ENCODE assay signal across 9 cellular contexts in genomic region chr19:55353356-55353802, GRCh38. TPM values are rescaled to one million over a fixed set of nuclear protein-coding genes. Genes with fewer than 3 reads are reported as not detected.
DNase-seq lines count a peak whose midpoint lies in the region; ATAC-seq and TF ChIP-seq lines count a peak whose summit lies in the region.
"Had no signal": no experiment of that assay in that cellular context is flagged by ENCODE, and none has a peak within 500 bp of the region (broad histone marks: within the 10 kb centered on the region; RNA-seq: fewer than 3 reads in every experiment).

No MANE protein-coding gene starts in this region.

- H2AK9ac ChIP-seq in IMR-90 (replicated peaks; ENCODE audit: low read depth, low read length, poor library complexity): no peak overlapping the region

- H3K27me3 Mint-ChIP-seq in chondrocyte (ENCODE audit: low read depth): peaks cover 38% of the 10 kb centered on the region
- peaks cover 32 to 40% of the 10 kb centered on the region in 2 donors for H3K27me3 Mint-ChIP-seq in natural killer cell (ENCODE audit: low read depth in 2 of 2)

- dilution Hi-C loops in IMR-90 (cut with HindIII; ENCODE audit: low sequenced_read_pairs, unreplicated experiment): no loop called here

- H3K56ac ChIP-seq in IMR-90 (ENCODE audit: extremely low read depth, insufficient read depth, low read length): no peak overlapping the region

- DNase-seq in AG04450 (ENCODE audit: low read depth, low spot score) (no peak), IMR-90 (no peak), chondrocyte (ENCODE audit: low spot score) (peak; percentile 70), natural killer cell (no peak), NCI-H146 treated with DMSO at 0.1 percent for 48 hours (lab: John Stamatoyannopoulos, UW; ENCODE audit: unreplicated experiment) (no peak), DMS 273 treated with DMSO at 0.1 percent for 48 hours (lab: John Stamatoyannopoulos, UW) (no peak)
- DNase-seq: SIG-M5 had no signal

- no TSS peak for BruUV-seq in IMR-90 (replicated peaks; lab: Mats Ljungman, UMichigan)

- H3K4ac ChIP-seq in IMR-90 (ENCODE audit: low read depth, low read length): no peak overlapping the region

- peak overlapping the region; percentile 93 for H2AFZ ChIP-seq in IMR-90 (replicated peaks; ENCODE audit: low read length, poor library complexity)

- no peak overlapping the region for H3K14ac ChIP-seq in IMR-90 (replicated peaks; ENCODE audit: low read depth, low read length)

- H3K27me3 ChIP-seq in AG04450 (ENCODE audit: control insufficient read depth, insufficient read depth, low read length): peaks cover 28% of the 10 kb centered on the region
- peaks cover 43% of the 10 kb centered on the region for H3K27me3 ChIP-seq in IMR-90 (ENCODE audit: control insufficient read depth, insufficient read depth, low read length)

- no peak for TF ChIP-seq RAD21 in IMR-90 (IDR thresholded peaks at IDR 0.05; ENCODE audit: low read length)

- CTCF ChIA-PET in AG04450 (lab: Charles Lee) (interaction anchor here (1.2 kb wide), 1 partner anchor 61 kb away, joined by 3 read pairs; no protein-coding TSS in a partner anchor), IMR-90 (lab: Yijun Ruan, JAX) (no interaction called here)

- in situ Hi-C loops in IMR-90 (cut with MboI; ENCODE audit: low sequenced_read_pairs): no loop called here

- no peak overlapping the region for H3K18ac ChIP-seq in IMR-90 (ENCODE audit: low read depth, low read length)

- POLR2A ChIA-PET in AG04450 (lab: Yijun Ruan, JAX) (no interaction called here), IMR-90 (lab: Charles Lee; ENCODE audit: unreplicated experiment) (no interaction called here)

- H3K27ac ChIP-seq in AG04450 (ENCODE audit: low read depth, low read length) (no peak overlapping the region), IMR-90 (ENCODE audit: insufficient read depth, low read length) (no peak overlapping the region)

- peaks cover 5% of the 10 kb centered on the region; the same call in 1 of the 2 replicates for H3K4me1 ChIP-seq in IMR-90 (ENCODE audit: control insufficient read depth, insufficient read depth, low read length)

- no peaks in the 10 kb centered on the region for H3K79me1 ChIP-seq in IMR-90 (ENCODE audit: low read depth in 1 of 2, low read length in 2 of 2)

- H3K4me3 Mint-ChIP-seq in chondrocyte (ENCODE audit: unreplicated experiment) (peak overlapping the region; percentile 69), natural killer cell (peak overlapping the region; percentile 86)

- TF ChIP-seq CTCF in AG04450 (IDR thresholded peaks at IDR 0.05; ENCODE audit: low read depth, low read length) (no peak), IMR-90 (conservative IDR thresholded peaks at IDR 0.05; ENCODE audit: low read depth, low read length) (no peak), chondrocyte (IDR thresholded peaks at IDR 0.05) (no peak), natural killer cell (IDR thresholded peaks at IDR 0.05) (no peak)

- H3K9me3 Mint-ChIP-seq in chondrocyte (ENCODE audit: low read depth): no peaks in the 10 kb centered on the region
- H3K9me3 Mint-ChIP-seq in natural killer cell: no peaks in the 10 kb centered on the region

- no peak for TF ChIP-seq POLR2A in IMR-90 (IDR thresholded peaks at IDR 0.05; ENCODE audit: low read depth, low read length)

- no peak overlapping the region for H2AK5ac ChIP-seq in IMR-90 (ENCODE audit: low read depth, low read length)

- peak overlapping the region; percentile 59 for H3K4me3 ChIP-seq in AG04450 (ENCODE audit: low read depth, low read length)
- H3K4me3 ChIP-seq in IMR-90 (ENCODE audit: insufficient read depth, low read depth, low read length): peak overlapping the region; percentile 65

- no peaks in the 10 kb centered on the region for H3K9me1 ChIP-seq in IMR-90 (ENCODE audit: insufficient read depth, low read length)

- 0 out of 2 replicates have a peak overlapping the region, but pooled peaks have one; percentile 7 for H3K9ac ChIP-seq in IMR-90 (ENCODE audit: low read depth, low read length)

- peak overlapping the region; percentile 22 for H3K27ac Mint-ChIP-seq in chondrocyte (ENCODE audit: unreplicated experiment)
- peak overlapping the region in 1 of 2 donors; percentile 77 for H3K27ac Mint-ChIP-seq in natural killer cell

- no peak overlapping the region for H2BK5ac ChIP-seq in IMR-90 (ENCODE audit: low read depth, low read length, poor library complexity, severe bottlenecking)

- no peak overlapping the region for H4K91ac ChIP-seq in IMR-90 (ENCODE audit: insufficient read depth, low read depth, low read length)

- WGBS in IMR-90 (ENCODE audit: extremely low coverage in 2 of 2, insufficient read length in 1 of 2), 2 experiments: 18% methylated on average over 6 of the region's 24 CpGs; no CpG with 5 or more reads in 1 of the 2 experiments

- peaks cover 4% of the 10 kb centered on the region; the same call in 1 of the 2 replicates for H3K9me3 ChIP-seq in AG04450 (ENCODE audit: control insufficient read depth, insufficient read depth, low read length)
- no peaks in the 10 kb centered on the region for H3K9me3 ChIP-seq in IMR-90 (ENCODE audit: control insufficient read depth, insufficient read depth, low read length)

- no peak overlapping the region for H2BK120ac ChIP-seq in IMR-90 (ENCODE audit: low read depth, low read length)

- no peak overlapping the region for H2BK20ac ChIP-seq in IMR-90 (ENCODE audit: low read depth, low read length)

- H3K4me1 Mint-ChIP-seq in chondrocyte (ENCODE audit: low read depth) (peaks cover 14% of the 10 kb centered on the region), natural killer cell (peaks cover 4 to 31% of the 10 kb centered on the region in 2 donors)

- peak overlapping the region; percentile 86 for H3K4me2 ChIP-seq in IMR-90 (ENCODE audit: low read depth, low read length)

- no peak overlapping the region for H4K5ac ChIP-seq in IMR-90 (ENCODE audit: low read depth, low read length)

- no peaks in the 10 kb centered on the region for H3K36me3 Mint-ChIP-seq in chondrocyte (ENCODE audit: low read depth)
- no peaks in the 10 kb centered on the region for H3K36me3 Mint-ChIP-seq in natural killer cell

- peaks cover 7% of the 10 kb centered on the region; the same call in 1 of the 2 replicates for H4K20me1 ChIP-seq in IMR-90 (ENCODE audit: insufficient read depth, low read length)

- no peaks in the 10 kb centered on the region for H3K36me3 ChIP-seq in IMR-90 (ENCODE audit: control insufficient read depth, insufficient read depth, low read length)

- H3K23ac ChIP-seq in IMR-90 (ENCODE audit: low read depth, low read length): peak overlapping the region; percentile 56; the same call in 1 of the 2 replicates

- no peak overlapping the region for H4K8ac ChIP-seq in IMR-90 (ENCODE audit: low read depth in 2 of 2, low read length in 2 of 2)

- peak; percentile 5 for ATAC-seq in IMR-90 (ENCODE audit: low read depth)
- peak in 2 of 3 donors; percentile 2 for ATAC-seq in natural killer cell
- ATAC-seq in HG02759 (IDR thresholded peaks at IDR 0.05; ENCODE audit: unreplicated experiment): no peak
- ATAC-seq in GM18511 (IDR thresholded peaks at IDR 0.05; ENCODE audit: unreplicated experiment): no peak

- H2BK15ac ChIP-seq in IMR-90 (ENCODE audit: low read depth, low read length): no peak overlapping the region

- intact Hi-C loops in IMR-90 (cut with micrococcal nuclease): no loop called here
- intact Hi-C loops in natural killer cell (cut with micrococcal nuclease): no loop called here

TF ChIP-seq in IMR-90, 13 proteins besides CTCF, POLR2A, EP300 and RAD21 (continues in another document):
- TF ChIP-seq BHLHE40 (IDR thresholded peaks at IDR 0.05; ENCODE audit: low read depth, low read length) (no peak), CHD1 (IDR thresholded peaks at IDR 0.05; ENCODE audit: low read depth, low read length) (no peak)

RNA-seq across cellular contexts. Expression of gene COX6B2, which starts 1.1 kb away (rescaled TPM):
- polyA plus RNA-seq in AG04450 (2011; rRNA removed) (0.16 and 0.19 TPM in 2 replicates), IMR-90 (2012; rRNA removed) (0.19 and 0.39 TPM in 2 replicates)
- polyA minus RNA-seq in AG04450 (2011; rRNA and poly(A)+ RNA removed): 0.23 TPM in 1 of 2 replicates, not detected in the other
- total RNA-seq in IMR-90 (2012; rRNA removed) (not detected in 2 replicates), chondrocyte (0.17 to 0.23 TPM in 2 of 3 replicates, not detected in the other), natural killer cell (1 to 10 TPM in 1 of 3 donors, under 1 TPM in 1, not detected in 1; 0.26 to 6.5 TPM)
- 0.15 and 0.25 TPM in 2 replicates for polyA plus RNA-seq in IMR-90 (2012; cell fraction: cytosol; rRNA removed)
- 2.8 and 3.2 TPM in 2 replicates for polyA plus RNA-seq in IMR-90 (2012; cell fraction: nucleus; rRNA removed; ENCODE audit: low replicate concordance)

RNA-seq across cellular contexts. Expression of gene GARIN5B, which starts 9.7 kb away (rescaled TPM):
- not detected in 2 replicates for polyA plus RNA-seq in AG04450 (2011; rRNA removed)
- not detected in 2 replicates for polyA minus RNA-seq in AG04450 (2011; rRNA and poly(A)+ RNA removed)
- total RNA-seq in IMR-90 (2012; rRNA removed): not detected in 2 replicates
- not detected in 2 replicates for polyA plus RNA-seq in IMR-90 (2012; rRNA removed)
- not detected in 2 replicates for polyA plus RNA-seq in IMR-90 (2012; cell fraction: cytosol; rRNA removed)
- 0.39 and 0.47 TPM in 2 replicates for polyA plus RNA-seq in IMR-90 (2012; cell fraction: nucleus; rRNA removed; ENCODE audit: low replicate concordance)
- total RNA-seq in chondrocyte: not detected in 3 replicates
- total RNA-seq in natural killer cell: not detected

RNA-seq across cellular contexts. Expression of gene KMT5C, which starts 13.7 kb away (rescaled TPM):
- polyA plus RNA-seq in AG04450 (2011; rRNA removed): 2.6 and 3.7 TPM in 2 replicates
- 4.4 and 6.5 TPM in 2 replicates for polyA minus RNA-seq in AG04450 (2011; rRNA and poly(A)+ RNA removed)
- 1.8 and 1.9 TPM in 2 replicates for total RNA-seq in IMR-90 (2012; rRNA removed)
- 5.9 and 6.9 TPM in 2 replicates for polyA plus RNA-seq in IMR-90 (2012; rRNA removed)
- 5.3 and 5.4 TPM in 2 replicates for polyA plus RNA-seq in IMR-90 (2012; cell fraction: cytosol; rRNA removed)
- 48.9 and 79.4 TPM in 2 replicates for polyA plus RNA-seq in IMR-90 (2012; cell fraction: nucleus; rRNA removed; ENCODE audit: low replicate concordance)
- total RNA-seq in chondrocyte: 9.5 to 14.6 TPM (median 9.7 TPM) in 3 replicates
- 100 to 1,000 TPM in 1 of 3 donors, 10 to 100 TPM in 2; 44.5 to 147 (median 46.8) TPM for total RNA-seq in natural killer cell

RNA-seq across cellular contexts. Expression of gene IL11, which starts 16.9 kb away (rescaled TPM):
- polyA plus RNA-seq in AG04450 (2011; rRNA removed) (14.8 and 19.9 TPM in 2 replicates), IMR-90 (2012; rRNA removed) (33.6 and 38.9 TPM in 2 replicates)
- 9.2 and 10.4 TPM in 2 replicates for polyA minus RNA-seq in AG04450 (2011; rRNA and poly(A)+ RNA removed)
- total RNA-seq in IMR-90 (2012; rRNA removed) (14.3 and 15.6 TPM in 2 replicates), chondrocyte (2.8 to 3.7 TPM (median 3.1 TPM) in 3 replicates), natural killer cell (under 1 TPM; 0.14 to 0.35 (median 0.27) TPM)
- polyA plus RNA-seq in IMR-90 (2012; cell fraction: cytosol; rRNA removed): 23.0 and 39.2 TPM in 2 replicates
- 135 and 146 TPM in 2 replicates for polyA plus RNA-seq in IMR-90 (2012; cell fraction: nucleus; rRNA removed; ENCODE audit: low replicate concordance)

RNA-seq across cellular contexts. Expression of gene TMEM190, which starts 23.2 kb away (rescaled TPM):
- 0.32 and 0.50 TPM in 2 replicates for polyA plus RNA-seq in AG04450 (2011; rRNA removed)
- not detected in 2 replicates for polyA minus RNA-seq in AG04450 (2011; rRNA and poly(A)+ RNA removed)
- total RNA-seq in IMR-90 (2012; rRNA removed): not detected in 2 replicates
- polyA plus RNA-seq in IMR-90 (2012; rRNA removed): 1.4 and 1.6 TPM in 2 replicates
- 0.49 TPM in 1 of 2 replicates, not detected in the other for polyA plus RNA-seq in IMR-90 (2012; cell fraction: cytosol; rRNA removed)
- 10.6 and 24.6 TPM in 2 replicates for polyA plus RNA-seq in IMR-90 (2012; cell fraction: nucleus; rRNA removed; ENCODE audit: low replicate concordance)
- 0.52 to 1.0 TPM in 2 of 3 replicates, not detected in the other for total RNA-seq in chondrocyte
- not detected for total RNA-seq in natural killer cell

Comparison
In these comparisons a context has a peak if more than half of its experiments do, and no peak if none do; other contexts are left out.
1. ATAC-seq: peak in IMR-90 (single experiment) and natural killer cell (2 of 3); none in HG02759 (single experiment) and GM18511 (single experiment).